In the genomic region with DNA sequence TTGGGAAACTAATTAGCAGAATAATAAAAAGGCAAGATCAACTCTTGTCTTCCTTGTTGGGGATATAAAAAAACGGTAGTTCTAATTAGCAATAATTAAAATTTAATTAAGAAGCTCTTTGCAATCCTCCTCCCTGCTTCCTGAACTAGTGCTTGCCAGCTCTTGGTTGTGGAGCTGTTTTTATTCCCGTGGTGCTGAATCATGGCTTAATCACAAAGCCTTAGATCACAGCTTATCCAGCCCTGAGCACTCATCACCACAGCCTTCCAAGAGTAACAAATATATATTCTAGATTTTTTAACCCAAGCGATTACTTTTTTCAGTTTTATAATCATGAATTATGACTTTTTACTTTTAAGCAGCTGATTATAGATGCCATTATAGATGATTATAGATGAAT, we compare ENCODE assay signal across 1 cellular context.
TF ChIP-seq lines count a peak whose summit lies in the region.

No MANE protein-coding gene starts in this region.

TF ChIP-seq in H1, 55 proteins besides CTCF, POLR2A, EP300 and RAD21:
- TF ChIP-seq SAP30 (IDR thresholded peaks at IDR 0.05; ENCODE audit: insufficient read depth, insufficient replicate concordance, low read length) (no peak), CBX8 (IDR thresholded peaks at IDR 0.05; ENCODE audit: borderline replicate concordance, low read depth, low read length) (no peak), SIN3A (conservative IDR thresholded peaks at IDR 0.05 in 1 of 2, IDR thresholded peaks at IDR 0.05 in 1 of 2; ENCODE audit: low read depth in 1 of 2, low read length in 2 of 2) (0 out of 4 replicates have a peak, but pooled peaks have one; percentile 37 to 66)
